8 cellular contexts compared by ENCODE assay signal in genomic region chrX:77785746-77786548, GRCh38. TPM values are rescaled to one million over a fixed set of nuclear protein-coding genes. Genes with fewer than 3 reads are reported as not detected.
DNase-seq lines count a peak whose midpoint lies in the region; ATAC-seq and TF ChIP-seq lines count a peak whose summit lies in the region.

A gene with protein sequence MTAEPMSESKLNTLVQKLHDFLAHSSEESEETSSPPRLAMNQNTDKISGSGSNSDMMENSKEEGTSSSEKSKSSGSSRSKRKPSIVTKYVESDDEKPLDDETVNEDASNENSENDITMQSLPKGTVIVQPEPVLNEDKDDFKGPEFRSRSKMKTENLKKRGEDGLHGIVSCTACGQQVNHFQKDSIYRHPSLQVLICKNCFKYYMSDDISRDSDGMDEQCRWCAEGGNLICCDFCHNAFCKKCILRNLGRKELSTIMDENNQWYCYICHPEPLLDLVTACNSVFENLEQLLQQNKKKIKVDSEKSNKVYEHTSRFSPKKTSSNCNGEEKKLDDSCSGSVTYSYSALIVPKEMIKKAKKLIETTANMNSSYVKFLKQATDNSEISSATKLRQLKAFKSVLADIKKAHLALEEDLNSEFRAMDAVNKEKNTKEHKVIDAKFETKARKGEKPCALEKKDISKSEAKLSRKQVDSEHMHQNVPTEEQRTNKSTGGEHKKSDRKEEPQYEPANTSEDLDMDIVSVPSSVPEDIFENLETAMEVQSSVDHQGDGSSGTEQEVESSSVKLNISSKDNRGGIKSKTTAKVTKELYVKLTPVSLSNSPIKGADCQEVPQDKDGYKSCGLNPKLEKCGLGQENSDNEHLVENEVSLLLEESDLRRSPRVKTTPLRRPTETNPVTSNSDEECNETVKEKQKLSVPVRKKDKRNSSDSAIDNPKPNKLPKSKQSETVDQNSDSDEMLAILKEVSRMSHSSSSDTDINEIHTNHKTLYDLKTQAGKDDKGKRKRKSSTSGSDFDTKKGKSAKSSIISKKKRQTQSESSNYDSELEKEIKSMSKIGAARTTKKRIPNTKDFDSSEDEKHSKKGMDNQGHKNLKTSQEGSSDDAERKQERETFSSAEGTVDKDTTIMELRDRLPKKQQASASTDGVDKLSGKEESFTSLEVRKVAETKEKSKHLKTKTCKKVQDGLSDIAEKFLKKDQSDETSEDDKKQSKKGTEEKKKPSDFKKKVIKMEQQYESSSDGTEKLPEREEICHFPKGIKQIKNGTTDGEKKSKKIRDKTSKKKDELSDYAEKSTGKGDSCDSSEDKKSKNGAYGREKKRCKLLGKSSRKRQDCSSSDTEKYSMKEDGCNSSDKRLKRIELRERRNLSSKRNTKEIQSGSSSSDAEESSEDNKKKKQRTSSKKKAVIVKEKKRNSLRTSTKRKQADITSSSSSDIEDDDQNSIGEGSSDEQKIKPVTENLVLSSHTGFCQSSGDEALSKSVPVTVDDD (N-terminal part only) (minus strand): TSS chrX:77786216. CDS start chrX:77786001, 215 bp downstream.

- no peaks in the 10 kb centered on the region for H3K9me3 Mint-ChIP-seq in Caco-2 (ENCODE audit: unreplicated experiment)

- H3K4me1 ChIP-seq in Caco-2 (peaks cover 4% of the 10 kb centered on the region; the same call in 1 of the 2 replicates), HUES64 (ENCODE audit: insufficient read depth, low read length) (peaks cover 12% of the 10 kb centered on the region; the same call in 1 of the 2 replicates), mucosa of rectum (ENCODE audit: control insufficient read depth in 2 of 2, insufficient read depth in 2 of 2, low read length in 2 of 2) (peaks cover 2 to 3% of the 10 kb centered on the region in 2 donors)

- H3K9ac ChIP-seq in HUES64 (ENCODE audit: low read depth, low read length) (peak within 1 kb of the TSS; percentile 100), mucosa of rectum (ENCODE audit: low read depth in 1 of 2, low read length in 2 of 2) (peak within 1 kb of the TSS; percentile 80 to 84)

- CTCF ChIA-PET in Caco-2 (lab: Charles Lee), result no interaction called here

- H3K36me3 ChIP-seq in Caco-2 (ENCODE audit: control insufficient read depth, insufficient read depth, low read length), result no peaks in the 10 kb centered on the region
- no peaks in the 10 kb centered on the region; the same call in 1 of the 2 replicates for H3K36me3 ChIP-seq in HUES64 (ENCODE audit: insufficient read depth, low read length)
- no peaks in the 10 kb centered on the region for H3K36me3 ChIP-seq in mucosa of rectum (ENCODE audit: control insufficient read depth in 2 of 2, insufficient read depth in 2 of 2, low read length in 2 of 2)

- intact Hi-C loops in Caco-2 (cut with micrococcal nuclease; ENCODE audit: unreplicated experiment), result loop anchor here (5.0 to 10.0 kb wide), 2 partner anchors 111 to 319 kb away; partner anchors contain the start of genes COX7B, MAGT1 and PGK1

- no peaks in the 10 kb centered on the region for H3K27me3 ChIP-seq in Caco-2 (replicated peaks; ENCODE audit: control insufficient read depth, insufficient read depth, low read length)
- no peaks in the 10 kb centered on the region for H3K27me3 ChIP-seq in HUES64 (ENCODE audit: insufficient read depth, low read length)
- H3K27me3 ChIP-seq in mucosa of rectum (ENCODE audit: control insufficient read depth in 2 of 2, insufficient read depth in 2 of 2, low read length in 2 of 2), result no peaks in the 10 kb centered on the region

- H3K4me3 ChIP-seq in Caco-2 (ENCODE audit: low read depth, low read length) (peak within 1 kb of the TSS; percentile 43), HUES64 (ENCODE audit: low read length) (peak within 1 kb of the TSS; percentile 98), mucosa of rectum (ENCODE audit: low read length in 2 of 2) (peak within 1 kb of the TSS; percentile 85 to 91)

- no peak for TF ChIP-seq CTCF in Caco-2 (IDR thresholded peaks at IDR 0.05; ENCODE audit: insufficient read depth in 1 of 2, low read depth in 1 of 2, low read length in 1 of 2, severe bottlenecking in 1 of 2, unreplicated experiment in 1 of 2)

- no peaks in the 10 kb centered on the region for H3K4me1 Mint-ChIP-seq in Caco-2 (ENCODE audit: low read depth, unreplicated experiment)

- peak; percentile 75 to 78 for DNase-seq in Caco-2
- peak; percentile 89 for DNase-seq in OCI-M1 (lab: John Stamatoyannopoulos, UW)
- DNase-seq in activated T-cell treated with anti-CD3 and anti-CD28 coated beads for 48 hours (ENCODE audit: low read depth), result peak; percentile 61
- peak; percentile 89 to 90 for DNase-seq in erythroblast (lab: John Stamatoyannopoulos, UW)
- peak; percentile 75 for DNase-seq in stimulated activated CD8-positive, alpha-beta memory T cell treated with anti-CD3 and anti-CD28 coated beads, Interleukin-4, amount 100 ng/mL, for 48 hours

- no TSS peak for BruUV-seq in Caco-2 (replicated peaks; lab: Mats Ljungman, UMichigan)

- peak; percentile 78 for TF ChIP-seq POLR2A in erythroblast (IDR thresholded peaks at IDR 0.05; ENCODE audit: low read length)

- peak within 1 kb of the TSS; percentile 98 for H3K4me3 Mint-ChIP-seq in Caco-2 (ENCODE audit: unreplicated experiment)

- H3K27ac Mint-ChIP-seq in Caco-2 (ENCODE audit: unreplicated experiment), result peak within 1 kb of the TSS; percentile 100

- POLR2A ChIA-PET in Caco-2 (lab: Charles Lee), result interaction anchor here (0.6 kb wide), 1 partner anchor 44 kb away, joined by 3 read pairs; no protein-coding TSS in a partner anchor

- peak; percentile 94 for ATAC-seq in GM21381 (IDR thresholded peaks at IDR 0.05; ENCODE audit: unreplicated experiment)

- H3K9me3 ChIP-seq in Caco-2, result no peaks in the 10 kb centered on the region
- H3K9me3 ChIP-seq in HUES64 (ENCODE audit: insufficient read depth, low read depth, low read length), result no peaks in the 10 kb centered on the region
- H3K9me3 ChIP-seq in mucosa of rectum (ENCODE audit: control insufficient read depth in 2 of 2, low read length in 2 of 2), result no peaks in the 10 kb centered on the region

- H3K27me3 Mint-ChIP-seq in Caco-2 (ENCODE audit: insufficient read depth, unreplicated experiment), result no peaks in the 10 kb centered on the region

- 2% methylated on average over 43 of the region's 48 CpGs for WGBS in HUES64

- H3K27ac ChIP-seq in HUES64 (ENCODE audit: low read depth, low read length) (peak within 1 kb of the TSS; percentile 99), mucosa of rectum (ENCODE audit: low read depth in 2 of 2, low read length in 2 of 2) (peak within 1 kb of the TSS; percentile 86 to 87)

- H3K36me3 Mint-ChIP-seq in Caco-2 (ENCODE audit: insufficient read depth, unreplicated experiment), result peaks cover 12% of the 10 kb centered on the region

RNA-seq across cellular contexts. Expression of the gene that starts here (rescaled TPM):
- total RNA-seq in Caco-2 (2022), result 61.2 and 71.4 TPM in 2 replicates
- polyA plus RNA-seq in HUES64 (2013, experiment 1 of 2), result 39.8 TPM
- polyA plus RNA-seq in HUES64 (2013, experiment 2 of 2), result 46.3 TPM

Comparison
In these comparisons a context has a peak if more than half of its experiments do, and no peak if none do; other contexts are left out.
1. Peak in every context shown above with its lines: DNase-seq, ATAC-seq, H3K4me3 ChIP-seq and H3K27ac ChIP-seq.
2. H3K4me3 ChIP-seq: peak in every context shown above with its lines; median percentile 98 in HUES64; 88 in mucosa of rectum; 43 in Caco-2.